ENCODE assay signal across 23 cellular contexts in genomic region chr6:96450082-96450759, GRCh38.
DNase-seq lines count a peak whose midpoint lies in the region; ATAC-seq, FAIRE-seq and TF ChIP-seq lines count a peak whose summit lies in the region.
"Had no signal": no experiment of that assay in that cellular context is flagged by ENCODE, and none has a peak within 500 bp of the region (broad histone marks: within the 10 kb centered on the region; RNA-seq: fewer than 3 reads in every experiment).

No MANE protein-coding gene starts in this region.

- WGBS in thyroid gland, 2 donors, result 19 to 21% methylated on average over 5 of the region's 5 CpGs

- H3K27ac ChIP-seq in lower lobe of right lung (no peak overlapping the region), thyroid gland (peak overlapping the region in 1 of 3 donors; percentile 36)
- H3K27ac ChIP-seq: psoas muscle had no signal

- FAIRE-seq in bronchial epithelial cell (lab: Jason Lieb, UNC), result no peak

- 0 out of 2 replicates have a peak, but pooled peaks cover 4% of the 10 kb centered on the region for H3K9me3 ChIP-seq in MG63
- peaks cover 3% of the 10 kb centered on the region for H3K9me3 ChIP-seq in lower lobe of right lung
- H3K9me3 ChIP-seq in thyroid gland, result peaks cover 5% of the 10 kb centered on the region

- peak; percentile 88 to 92 for ATAC-seq in lower lobe of right lung
- no peak for ATAC-seq in HG02642 (IDR thresholded peaks at IDR 0.05; ENCODE audit: poor library complexity, unreplicated experiment)
- ATAC-seq: natural killer cell treated with Interleukin-12 subunit alpha and Interleukin-12 subunit beta and Interleukin-15 and Interleukin-18, amount 100 ng/mL, for 72 hours; psoas muscle had no signal

- DNase-seq in MG63 (peak; percentile 10), bronchial epithelial cell (ENCODE audit: low read depth) (peak; percentile 10), lower lobe of right lung (peak; percentile 55), thyroid gland (peak; percentile 85), RKO (ENCODE audit: low spot score) (no peak), DMS153 treated with DMSO at 0.1 percent for 48 hours (lab: John Stamatoyannopoulos, UW; ENCODE audit: unreplicated experiment) (no peak)
- DNase-seq: activated CD4-positive, alpha-beta T cell treated with anti-CD3 and anti-CD28 coated beads, Interleukin-2, amount 50 U/mL, for 1 hour; activated CD8-positive, alpha-beta memory T cell treated with anti-CD3 and anti-CD28 coated beads, Interleukin-2, amount 50 U/mL, for 48 hours; activated effector memory CD4-positive, alpha-beta T cell treated with anti-CD3 and anti-CD28 coated beads, Interleukin-2, amount 50 U/mL, for 16 hours; caudate nucleus; CD4-positive, alpha-beta memory T cell; effector CD4-positive, alpha-beta T cell; glutamatergic neuron; KG1; NCI-H1048; NCI-H1930; NCI-H510A treated with DMSO at 0.1 percent for 48 hours; psoas muscle; SIG-M5; stimulated activated CD4-positive, alpha-beta T cell treated with anti-CD3 and anti-CD28 coated beads, Interleukin-12 subunit alpha, Interleukin-12 subunit beta, amount 100 ng/mL, for 4 hours; T-helper 1 cell had no signal

- H3K27me3 ChIP-seq in MG63 (no peaks in the 10 kb centered on the region), bronchial epithelial cell (ENCODE audit: control insufficient read depth, insufficient read depth, low read length) (no peaks in the 10 kb centered on the region), lower lobe of right lung (ENCODE audit: low read depth) (no peaks in the 10 kb centered on the region), thyroid gland (no peaks in the 10 kb centered on the region)

- TF ChIP-seq POLR2A in thyroid gland (IDR thresholded peaks at IDR 0.05), result peak in 1 of 2 donors; percentile 11

- H3K4me1 ChIP-seq in lower lobe of right lung (no peaks in the 10 kb centered on the region), thyroid gland (no peaks in the 10 kb centered on the region)
- H3K4me1 ChIP-seq: psoas muscle had no signal

- TF ChIP-seq CTCF in bronchial epithelial cell (IDR thresholded peaks at IDR 0.05; ENCODE audit: insufficient read depth, low read length, severe bottlenecking) (no peak), lower lobe of right lung (IDR thresholded peaks at IDR 0.05) (no peak), thyroid gland (IDR thresholded peaks at IDR 0.05) (no peak)

- H3K4me3 ChIP-seq in MG63 (no peak overlapping the region), bronchial epithelial cell (ENCODE audit: low read depth, low read length) (no peak overlapping the region), lower lobe of right lung (no peak overlapping the region), thyroid gland (replicated peaks in 1 of 3) (no peak overlapping the region)
- H3K4me3 ChIP-seq: psoas muscle had no signal

- no peaks in the 10 kb centered on the region for H3K36me3 ChIP-seq in MG63
- H3K36me3 ChIP-seq in bronchial epithelial cell (ENCODE audit: control insufficient read depth, insufficient read depth, low read length), result no peaks in the 10 kb centered on the region
- H3K36me3 ChIP-seq in lower lobe of right lung, result no peaks in the 10 kb centered on the region
- no peaks in the 10 kb centered on the region for H3K36me3 ChIP-seq in thyroid gland

- intact Hi-C loops in lower lobe of right lung (cut with DNase I), result no loop called here
- intact Hi-C loops in thyroid gland (cut with DNase I), result no loop called here

Comparison
In these comparisons a context has a peak if more than half of its experiments do, and no peak if none do; other contexts are left out.
1. DNase-seq: peak in MG63 (single experiment), bronchial epithelial cell (single experiment), lower lobe of right lung (single experiment) and thyroid gland (2 of 2); none in RKO (single experiment) and DMS153 treated with DMSO at 0.1 percent for 48 hours (single experiment).